1 cellular context compared by ENCODE assay signal in genomic region chr7:155644971-155645509, GRCh38.
TF ChIP-seq lines count a peak whose summit lies in the region.

No MANE protein-coding gene starts in this region.

TF ChIP-seq in SK-N-SH treated with all-trans-retinoic acid at 6 μM for 48 hours, 23 proteins besides CTCF, POLR2A, EP300 and RAD21:
- TF ChIP-seq PATZ1 (CRISPR knock-in tag; IDR thresholded peaks at IDR 0.05; ENCODE audit: borderline replicate concordance) (peak; percentile 66; the same call in 1 of the 2 replicates), OSR1 (CRISPR knock-in tag; IDR thresholded peaks at IDR 0.05) (no peak)
